In genomic region chr15:56102401-56102800, GRCh38 we compare ENCODE assay signal across 17 cellular contexts.
DNase-seq lines count a peak whose midpoint lies in the region; ATAC-seq and TF ChIP-seq lines count a peak whose summit lies in the region.
"Had no signal": no experiment of that assay in that cellular context is flagged by ENCODE, and none has a peak within 500 bp of the region (broad histone marks: within the 10 kb centered on the region; RNA-seq: fewer than 3 reads in every experiment).

No MANE protein-coding gene starts in this region.

- H3K4me1 ChIP-seq in right atrium auricular region (peaks cover 0 to 5% of the 10 kb centered on the region in 2 donors), heart left ventricle (peaks cover 0 to 26% (median 6%) of the 10 kb centered on the region in 12 donors), aorta (ENCODE audit: control insufficient read depth in 1 of 2, insufficient read depth in 2 of 2, low read length in 2 of 2) (no peaks in the 10 kb centered on the region)
- H3K4me1 ChIP-seq: BLaER1 treated with 17β-estradiol and CSF1 and Interleukin-3, amounts not matched to agents 10 nM and 100 nM had no signal

- TF ChIP-seq POLR2A in heart left ventricle (IDR thresholded peaks at IDR 0.05), result no peak

- no peaks in the 10 kb centered on the region for H3K36me3 ChIP-seq in right atrium auricular region
- H3K36me3 ChIP-seq in heart left ventricle, result peaks cover 0 to 26% (median 12%) of the 10 kb centered on the region in 9 donors
- no peaks in the 10 kb centered on the region for H3K36me3 ChIP-seq in aorta (ENCODE audit: control insufficient read depth in 1 of 2, insufficient read depth in 2 of 2, low read length in 1 of 2)
- H3K36me3 ChIP-seq in brain microvascular endothelial cell (replicated peaks), result peaks cover 9% of the 10 kb centered on the region

- DNase-seq in Right ventricle myocardium superior (no peak), right atrium auricular region (ENCODE audit: low spot score) (no peak), heart left ventricle (peak in 2 of 5 donors; percentile 18 to 19), pons (ENCODE audit: low spot score) (peak; percentile 24), aorta (no peak), brain microvascular endothelial cell (no peak), RKO (ENCODE audit: low spot score) (no peak), activated T-cell treated with anti-CD3 and anti-CD28 coated beads for 4 hours (no peak)
- DNase-seq: 8988T, EL, HCEC 1CT, MM.1S, NCI-H1930, NCI-H2171, NCI-H510A had no signal

- no peaks in the 10 kb centered on the region for H3K9me3 ChIP-seq in right atrium auricular region
- no peaks in the 10 kb centered on the region for H3K9me3 ChIP-seq in heart left ventricle
- H3K9me3 ChIP-seq in aorta (ENCODE audit: control insufficient read depth, low read length), result no peaks in the 10 kb centered on the region

- in situ Hi-C loops in brain microvascular endothelial cell (cut with HindIII; ENCODE audit: low pct_ligation_motif_present, low sequenced_read_pairs), result no loop called here

- ATAC-seq in Right ventricle myocardium superior (ENCODE audit: poor library complexity) (peak; percentile 92), heart left ventricle (peak; percentile 76 to 93 (median 86)), aorta (ENCODE audit: low FRiP score) (peak; percentile 65)
- ATAC-seq: Panc1 had no signal

- H3K27ac ChIP-seq in right atrium auricular region, result no peak overlapping the region
- peak overlapping the region in 8 of 12 donors; percentile 1 to 60 (median 35) for H3K27ac ChIP-seq in heart left ventricle
- no peak overlapping the region for H3K27ac ChIP-seq in aorta (ENCODE audit: low read depth in 1 of 2, low read length in 2 of 2)
- no peak overlapping the region for H3K27ac ChIP-seq in brain microvascular endothelial cell
- H3K27ac ChIP-seq: BLaER1 treated with 17β-estradiol and CSF1 and Interleukin-3, amounts not matched to agents 10 nM and 100 nM had no signal

- WGBS in heart left ventricle, 4 donors, result 43 to 49% (median 46%) methylated on average over 3 of the region's 3 CpGs
- 5 to 7% methylated on average over 3 of the region's 3 CpGs for WGBS in aorta, 2 donors

- intact Hi-C loops in Right ventricle myocardium superior (cut with DNase I), result no loop called here
- intact Hi-C loops in heart left ventricle (cut with DNase I), result loop anchor here in 4 of 10 donors (5.0 to 10.0 kb wide), 2 partner anchors 140 to 142 kb away; partner anchors contain the start of gene RFX7 (in 4 of the 4)
- intact Hi-C loops in aorta (cut with DNase I), result loop anchor here in 1 of 2 donors (10.0 kb wide), 1 partner anchor 142 kb away; the partner anchor contains the start of gene RFX7

- H3K4me3 ChIP-seq in right atrium auricular region (no peak overlapping the region), heart left ventricle (no peak overlapping the region), aorta (ENCODE audit: low read length in 2 of 2) (no peak overlapping the region), brain microvascular endothelial cell (ENCODE audit: low read depth, low read length) (no peak overlapping the region)
- H3K4me3 ChIP-seq: BLaER1 treated with 17β-estradiol and CSF1 and Interleukin-3, amounts not matched to agents 10 nM and 100 nM had no signal

- TF ChIP-seq CTCF in right atrium auricular region (IDR thresholded peaks at IDR 0.05), result no peak
- no peak for TF ChIP-seq CTCF in heart left ventricle (IDR thresholded peaks at IDR 0.05)
- TF ChIP-seq CTCF in brain microvascular endothelial cell (IDR thresholded peaks at IDR 0.05; ENCODE audit: low read depth, low read length, missing control alignments), result no peak

- H3K27me3 ChIP-seq in right atrium auricular region, result no peaks in the 10 kb centered on the region
- H3K27me3 ChIP-seq in heart left ventricle, result no peaks in the 10 kb centered on the region
- no peaks in the 10 kb centered on the region for H3K27me3 ChIP-seq in aorta (ENCODE audit: control insufficient read depth in 1 of 2, insufficient read depth in 2 of 2, low read length in 1 of 2)
- H3K27me3 ChIP-seq in brain microvascular endothelial cell (replicated peaks), result no peaks in the 10 kb centered on the region
- H3K27me3 ChIP-seq: BLaER1 treated with 17β-estradiol and CSF1 and Interleukin-3, amounts not matched to agents 10 nM and 100 nM had no signal

Comparison
In these comparisons a context has a peak if more than half of its experiments do, and no peak if none do; other contexts are left out.
1. H3K27ac ChIP-seq: peak in heart left ventricle (8 of 12); none in right atrium auricular region (0 of 2), aorta (0 of 2) and brain microvascular endothelial cell (single experiment).
2. Peak in every context shown above with its lines, with median percentiles within 50 percentile points of each other: ATAC-seq.